In the genomic region with DNA sequence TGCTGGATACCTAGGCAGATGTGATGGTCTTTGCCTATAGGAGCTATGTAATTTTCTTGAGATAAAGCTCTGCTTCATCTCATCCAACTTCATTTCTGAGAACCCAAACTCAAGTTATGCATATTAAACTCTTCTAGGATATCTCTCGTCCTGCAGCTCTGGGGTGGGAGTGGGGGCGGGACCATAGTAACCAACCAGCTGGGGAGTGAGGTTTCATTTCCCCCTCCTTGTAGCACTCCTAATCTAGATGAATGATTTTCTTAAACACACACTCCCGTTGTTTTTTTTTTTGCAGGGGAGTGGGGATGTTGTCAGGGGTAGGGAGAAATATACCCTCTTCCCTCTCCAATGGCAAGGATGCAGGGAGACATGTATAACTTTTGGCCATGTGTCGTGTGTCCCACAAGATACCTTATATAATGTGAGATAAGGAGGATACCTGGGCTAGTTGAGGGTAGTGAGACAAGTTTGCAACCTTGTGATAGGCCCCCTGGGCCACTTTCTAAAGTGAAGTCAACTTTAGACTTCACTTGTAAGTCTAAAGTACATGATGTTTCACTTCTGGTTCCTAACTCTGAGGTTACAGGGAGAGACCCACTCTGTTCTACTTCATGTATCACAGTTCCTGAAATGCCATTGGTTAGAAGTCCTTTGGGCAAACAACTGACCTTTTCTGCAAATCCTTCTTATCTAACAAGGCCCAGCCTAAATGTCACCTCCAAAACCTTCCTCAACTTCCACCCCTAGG, we compare ENCODE assay signal across 12 cellular contexts. TPM values are rescaled to one million over a fixed set of nuclear protein-coding genes. Genes with fewer than 3 reads are reported as not detected.
DNase-seq lines count a peak whose midpoint lies in the region; ATAC-seq, FAIRE-seq and TF ChIP-seq lines count a peak whose summit lies in the region.
"Had no signal": no experiment of that assay in that cellular context is flagged by ENCODE, and none has a peak within 500 bp of the region (broad histone marks: within the 10 kb centered on the region; RNA-seq: fewer than 3 reads in every experiment).

No MANE protein-coding gene starts in this region.

- H3K4me1 ChIP-seq in H9 (ENCODE audit: insufficient read depth, low read length): peaks cover 3% of the 10 kb centered on the region; the same call in 1 of the 2 replicates

- no peak overlapping the region for H3K56ac ChIP-seq in H9 (ENCODE audit: insufficient read length, low read depth, low read length)

- no peaks in the 10 kb centered on the region for H3K36me3 Mint-ChIP-seq in activated naive CD8-positive, alpha-beta T cell treated with anti-CD3 and anti-CD28 coated beads, Interleukin-2, amount 50 U/mL, for 24 hours (ENCODE audit: low read depth)
- peaks cover 0 to 7% (median 4%) of the 10 kb centered on the region in 3 experiments; a peak in 5 of 7 replicates for H3K36me3 Mint-ChIP-seq in H9 (ENCODE audit: insufficient read depth in 1 of 3, low read depth in 3 of 3)

- no peak for TF ChIP-seq CTCF in H9 (conservative IDR thresholded peaks at IDR 0.05)

- H3K4me2 ChIP-seq in H9 (ENCODE audit: insufficient read depth, insufficient read length, low read length): no peak overlapping the region

- H3K27ac ChIP-seq in H9 (ENCODE audit: insufficient read length, low read depth, low read length): no peak overlapping the region

- no peak overlapping the region for H3K23ac ChIP-seq in H9 (ENCODE audit: insufficient read length, low read depth, low read length)

- no peak overlapping the region for H2AFZ ChIP-seq in H9 (ENCODE audit: low read length)

- no peaks in the 10 kb centered on the region for H3K9me3 ChIP-seq in H9 (ENCODE audit: control insufficient read depth, low read depth, low read length)

- H4K8ac ChIP-seq in H9 (replicated peaks; ENCODE audit: insufficient read length, low read depth, low read length): no peak overlapping the region

- peaks cover 11% of the 10 kb centered on the region for H3K27me3 Mint-ChIP-seq in activated naive CD8-positive, alpha-beta T cell treated with anti-CD3 and anti-CD28 coated beads, Interleukin-2, amount 50 U/mL, for 24 hours
- no peaks in the 10 kb centered on the region; the same call in 1 of the 2 replicates for H3K27me3 Mint-ChIP-seq in H9 (ENCODE audit: low read depth)

- no peak overlapping the region for H3T11ph ChIP-seq in H9 (ENCODE audit: low read length)

- H4K5ac ChIP-seq in H9 (ENCODE audit: insufficient read length, low read depth, low read length): no peak overlapping the region

- H3K4me1 Mint-ChIP-seq in activated naive CD8-positive, alpha-beta T cell treated with anti-CD3 and anti-CD28 coated beads, Interleukin-2, amount 50 U/mL, for 24 hours: peaks cover 11% of the 10 kb centered on the region
- peaks cover 25 to 27% of the 10 kb centered on the region in 2 experiments for H3K4me1 Mint-ChIP-seq in H9
- H3K4me1 Mint-ChIP-seq: activated naive CD4-positive, alpha-beta T cell treated with anti-CD3 and anti-CD28 coated beads, Interleukin-2, amount 10 ng/mL, durations not matched to agents 7 days and 5 days had no signal

- no peak overlapping the region for H3K9ac ChIP-seq in H9 (ENCODE audit: extremely low read depth, insufficient read length, low read length)

- ATAC-seq in GM21529 (IDR thresholded peaks at IDR 0.05; ENCODE audit: unreplicated experiment) (peak; percentile 77), HG03460 (IDR thresholded peaks at IDR 0.05; ENCODE audit: unreplicated experiment) (peak; percentile 69), GM21737 (IDR thresholded peaks at IDR 0.05; ENCODE audit: unreplicated experiment) (no peak)
- no peak for ATAC-seq in activated naive CD8-positive, alpha-beta T cell treated with anti-CD3 and anti-CD28 coated beads, Interleukin-2, amount 50 U/mL, for 24 hours

- WGBS in H9 (ENCODE audit: extremely low coverage, insufficient read length, low lambda C conversion rate): no CpG with 5 or more reads among the region's 4 CpGs

- FAIRE-seq in GM18507 (lab: Jason Lieb, UNC): peak; percentile 92
- FAIRE-seq: small intestine had no signal

- H4K20me1 ChIP-seq in H9 (ENCODE audit: control insufficient read depth, insufficient read depth, insufficient read length): no peaks in the 10 kb centered on the region

- H2BK15ac ChIP-seq in H9 (ENCODE audit: low read depth, low read length): no peak overlapping the region

- H2AK5ac ChIP-seq in H9 (ENCODE audit: insufficient read length, low read length): no peak overlapping the region

- H3K9me3 Mint-ChIP-seq in activated naive CD8-positive, alpha-beta T cell treated with anti-CD3 and anti-CD28 coated beads, Interleukin-2, amount 50 U/mL, for 24 hours: peaks cover 6% of the 10 kb centered on the region
- peaks cover 8 to 11% of the 10 kb centered on the region in 2 experiments for H3K9me3 Mint-ChIP-seq in H9

- DNase-seq in GM18507 (ENCODE audit: extremely low spot score, insufficient read length, low read depth) (no peak), erythroblast (lab: John Stamatoyannopoulos, UW) (peak; percentile 61 to 71), ureter (ENCODE audit: low spot score) (no peak), H9 (no peak)
- no peak for DNase-seq in activated naive CD8-positive, alpha-beta T cell treated with anti-CD3 and anti-CD28 coated beads, Interleukin-2, amount 50 U/mL, for 24 hours
- DNase-seq: activated CD4-positive, CD25-positive, alpha-beta regulatory T cell; activated naive CD4-positive, alpha-beta T cell treated with anti-CD3 and anti-CD28 coated beads, Interleukin-2, amount 10 ng/mL, durations not matched to agents 7 days and 5 days; NCI-H1105; small intestine had no signal

- no peak overlapping the region for H3K27ac Mint-ChIP-seq in activated naive CD8-positive, alpha-beta T cell treated with anti-CD3 and anti-CD28 coated beads, Interleukin-2, amount 50 U/mL, for 24 hours
- H3K27ac Mint-ChIP-seq in H9: no peak overlapping the region
- H3K27ac Mint-ChIP-seq: activated naive CD4-positive, alpha-beta T cell treated with anti-CD3 and anti-CD28 coated beads, Interleukin-2, amount 10 ng/mL, durations not matched to agents 7 days and 5 days had no signal

- H3K23me2 ChIP-seq in H9 (ENCODE audit: insufficient read length, low read depth, low read length, poor library complexity, severe bottlenecking): no peaks in the 10 kb centered on the region

- H3K4ac ChIP-seq in H9 (ENCODE audit: low read depth, low read length): no peak overlapping the region

- no peak overlapping the region for H2BK12ac ChIP-seq in H9 (ENCODE audit: insufficient read length, low read depth, low read length)

- no peak for TF ChIP-seq POLR2A in erythroblast (IDR thresholded peaks at IDR 0.05; ENCODE audit: low read length)

- H2BK5ac ChIP-seq in H9 (ENCODE audit: insufficient read length, low read length): no peak overlapping the region

- no peaks in the 10 kb centered on the region for H3K79me1 ChIP-seq in H9 (ENCODE audit: insufficient read depth, low read depth, low read length, poor library complexity, severe bottlenecking)

- H3K4me3 Mint-ChIP-seq in activated naive CD8-positive, alpha-beta T cell treated with anti-CD3 and anti-CD28 coated beads, Interleukin-2, amount 50 U/mL, for 24 hours: no peak overlapping the region
- H3K4me3 Mint-ChIP-seq in H9: no peak overlapping the region
- H3K4me3 Mint-ChIP-seq: activated naive CD4-positive, alpha-beta T cell treated with anti-CD3 and anti-CD28 coated beads, Interleukin-2, amount 10 ng/mL, durations not matched to agents 7 days and 5 days had no signal

- H3K79me2 ChIP-seq in H9 (ENCODE audit: insufficient read depth, low read length): no peaks in the 10 kb centered on the region

- H2BK120ac ChIP-seq in H9 (ENCODE audit: low read depth, low read length, poor library complexity, severe bottlenecking): no peak overlapping the region

- no peak overlapping the region for H2BK20ac ChIP-seq in H9 (ENCODE audit: low read depth, low read length, poor library complexity, severe bottlenecking)

- no peak overlapping the region for H3K18ac ChIP-seq in H9 (ENCODE audit: insufficient read length, low read depth, low read length)

- H3K27me3 ChIP-seq in H9 (ENCODE audit: insufficient read depth, low read length): no peaks in the 10 kb centered on the region

- H4K91ac ChIP-seq in H9 (ENCODE audit: insufficient read length, low read depth, low read length): no peak overlapping the region

- H3K14ac ChIP-seq in H9 (ENCODE audit: insufficient read depth, low read length): no peak overlapping the region

RNA-seq across cellular contexts. Expression of gene HEATR6, which starts 10.6 kb away (rescaled TPM):
- 30.7 TPM for total RNA-seq in ureter
- 35.3 and 36.3 TPM in 2 replicates for total RNA-seq in H9 (2021)

Comparison
In these comparisons a context has a peak if more than half of its experiments do, and no peak if none do; other contexts are left out.
1. DNase-seq: peak in erythroblast (2 of 2); none in GM18507 (single experiment), ureter (single experiment), activated naive CD8-positive, alpha-beta T cell treated with anti-CD3 and anti-CD28 coated beads, Interleukin-2, amount 50 U/mL, for 24 hours (single experiment) and H9 (single experiment).
2. ATAC-seq: peak in GM21529 (single experiment) and HG03460 (single experiment); none in GM21737 (single experiment) and activated naive CD8-positive, alpha-beta T cell treated with anti-CD3 and anti-CD28 coated beads, Interleukin-2, amount 50 U/mL, for 24 hours (single experiment).